ENCODE assay signal across 15 cellular contexts in genomic region chr13:58991826-58992477, GRCh38.
"Had no signal": no experiment of that assay in that cellular context is flagged by ENCODE, and none has a peak within 500 bp of the region (broad histone marks: within the 10 kb centered on the region; RNA-seq: fewer than 3 reads in every experiment).

No MANE protein-coding gene starts in this region.

- H3K27ac ChIP-seq: adrenal gland, colonic mucosa, hepatocyte, pancreas, tibial nerve, vagina had no signal

- H3K27me3 ChIP-seq: adrenal gland, colonic mucosa, hepatocyte, pancreas, tibial nerve, vagina had no signal

- H3K9me3 ChIP-seq: adrenal gland, pancreas, tibial nerve, vagina had no signal

- ATAC-seq: stimulated activated effector memory CD8-positive, alpha-beta T cell treated with anti-CD3 and anti-CD28 coated beads, Interleukin-12 subunit alpha, Interleukin-12 subunit beta, amount 100 ng/mL, for 72 hours; WTC11 had no signal

- H3K4me1 ChIP-seq: adrenal gland, colonic mucosa, pancreas, tibial nerve, vagina had no signal

- DNase-seq: activated CD4-positive, alpha-beta T cell treated with anti-CD3 and anti-CD28 coated beads, Interleukin-2, amount 10 ng/mL, durations not matched to agents 7 days and 5 days; activated naive CD4-positive, alpha-beta T cell treated with anti-CD3 and anti-CD28 coated beads, Interleukin-2, amount 50 U/mL, for 16 hours; adrenal gland; caudate nucleus; colonic mucosa; effector CD8-positive, alpha-beta T cell; kidney glomerular epithelial cell; pancreas; retina had no signal

- H2AFZ ChIP-seq: hepatocyte had no signal

- H3K4me2 ChIP-seq: hepatocyte had no signal

- H3K79me2 ChIP-seq: hepatocyte had no signal

- H3K36me3 ChIP-seq: adrenal gland, colonic mucosa, pancreas, tibial nerve, vagina had no signal

- H3K4me3 ChIP-seq: adrenal gland, colonic mucosa, hepatocyte, pancreas, skin epidermis, tibial nerve, vagina had no signal
